1 cellular context compared by ENCODE assay signal in genomic region chr3:47813551-47814177, GRCh38.
TF ChIP-seq lines count a peak whose summit lies in the region.

No MANE protein-coding gene starts in this region.

TF ChIP-seq in K562, 482 proteins besides CTCF, POLR2A, EP300 and RAD21:
- TF ChIP-seq KLF16 (IDR thresholded peaks at IDR 0.05) (no peak), CAMTA2 (CRISPR knock-in tag; conservative IDR thresholded peaks at IDR 0.05) (no peak), IRF2 (CRISPR knock-in tag; IDR thresholded peaks at IDR 0.05) (no peak), EHMT2 (IDR thresholded peaks at IDR 0.05) (no peak)
